Comparison of ENCODE assay signal across 9 cellular contexts in the genomic region with DNA sequence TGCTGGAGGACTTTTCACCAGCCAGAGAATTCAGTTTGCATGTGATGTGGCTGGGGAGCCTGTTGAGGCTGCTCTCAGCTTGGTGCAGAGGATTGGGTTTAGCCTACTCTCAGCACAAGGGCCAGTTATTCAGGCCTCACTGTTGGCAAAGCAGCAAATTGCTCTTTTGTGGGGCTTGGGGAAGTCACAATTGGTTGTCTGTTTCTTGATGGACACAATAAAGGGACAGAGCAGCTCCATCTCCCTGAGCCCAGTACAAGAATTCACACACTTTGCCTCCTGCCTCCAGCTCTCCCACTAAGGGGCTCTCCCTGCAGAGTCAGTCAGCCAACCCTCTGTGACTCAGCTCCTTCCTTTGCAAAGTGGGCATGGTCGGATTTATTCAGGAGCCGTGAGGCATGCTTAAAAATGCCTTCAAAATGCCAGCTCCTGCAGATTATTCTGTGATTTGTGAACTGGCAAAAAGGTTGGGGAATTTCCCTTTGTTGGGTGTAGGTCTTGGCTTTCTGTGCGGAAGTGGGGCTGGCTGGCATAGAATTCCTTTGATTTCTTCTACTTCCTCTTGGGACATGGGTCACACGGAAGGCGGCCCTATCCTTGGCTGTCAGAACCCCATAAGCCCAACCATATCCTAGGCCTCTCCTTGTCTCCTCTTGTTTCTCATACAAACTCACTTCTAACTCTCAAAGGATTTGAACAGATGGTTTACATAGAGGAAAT.
DNase-seq lines count a peak whose midpoint lies in the region; ATAC-seq and TF ChIP-seq lines count a peak whose summit lies in the region.
"Had no signal": no experiment of that assay in that cellular context is flagged by ENCODE, and none has a peak within 500 bp of the region (broad histone marks: within the 10 kb centered on the region; RNA-seq: fewer than 3 reads in every experiment).

No MANE protein-coding gene starts in this region.

- H3K79me2 ChIP-seq in GM23338 (replicated peaks; ENCODE audit: insufficient read depth), result no peaks in the 10 kb centered on the region

- ATAC-seq in GM23338, result no peak; the same call in 2 of the 3 replicates
- ATAC-seq in left ventricle myocardium superior, result peak; percentile 57
- ATAC-seq in HG03442 (IDR thresholded peaks at IDR 0.05; ENCODE audit: unreplicated experiment), result no peak

- H3K4me3 ChIP-seq in GM23338, result no peak overlapping the region
- peak overlapping the region; percentile 19 for H3K4me3 ChIP-seq in skeletal muscle satellite cell (ENCODE audit: low read length)

- no peak overlapping the region for H3K4me2 ChIP-seq in GM23338
- H3K4me2 ChIP-seq in skeletal muscle satellite cell (ENCODE audit: low read length), result peak overlapping the region; percentile 58

- no peaks in the 10 kb centered on the region for H3F3A ChIP-seq in GM23338 (replicated peaks; ENCODE audit: low read depth)

- peaks cover 2% of the 10 kb centered on the region for H3K27me3 Mint-ChIP-seq in GM23338 (ENCODE audit: insufficient read depth, low read depth, poor library complexity)

- H3K9me2 ChIP-seq in GM23338 (ENCODE audit: insufficient read depth), result no peaks in the 10 kb centered on the region

- H2AFZ ChIP-seq in GM23338, result peak overlapping the region; percentile 84

- H3K27ac Mint-ChIP-seq in GM23338, result no peak overlapping the region

- 0 out of 4 replicates have a peak, but pooled peaks of 1 of the 2 experiments have one; percentile 5 for TF ChIP-seq CTCF in GM23338 (conservative IDR thresholded peaks at IDR 0.05; ENCODE audit: low read depth in 2 of 2)

- H3K27me3 ChIP-seq in GM23338 (ENCODE audit: insufficient read depth), result no peaks in the 10 kb centered on the region
- H3K27me3 ChIP-seq in skeletal muscle satellite cell (ENCODE audit: control insufficient read depth, insufficient read depth, low read length), result no peaks in the 10 kb centered on the region

- no peaks in the 10 kb centered on the region for H3K36me3 Mint-ChIP-seq in GM23338 (ENCODE audit: low read depth)

- H3K36me3 ChIP-seq in GM23338 (ENCODE audit: insufficient read depth) (no peaks in the 10 kb centered on the region), skeletal muscle satellite cell (ENCODE audit: insufficient read depth, low read length) (no peaks in the 10 kb centered on the region)

- intact Hi-C loops in left ventricle myocardium superior (cut with micrococcal nuclease), result no loop called here

- no peaks in the 10 kb centered on the region for H4K20me1 ChIP-seq in GM23338 (replicated peaks; ENCODE audit: insufficient read depth)

- no peak overlapping the region for H3K4me3 Mint-ChIP-seq in GM23338

- H3K9me3 ChIP-seq in skeletal muscle satellite cell (replicated peaks; ENCODE audit: low read length), result no peaks in the 10 kb centered on the region

- DNase-seq in GM23338 (ENCODE audit: low spot score) (no peak), astrocyte of the hippocampus (ENCODE audit: low read depth, low spot score) (peak; percentile 90), left ventricle myocardium superior (peak; percentile 32), T-helper 1 cell (no peak), AML-193 (lab: John Stamatoyannopoulos, UW) (no peak), SHP77 (lab: John Stamatoyannopoulos, UW) (no peak)
- DNase-seq: SIG-M5 had no signal

- peak overlapping the region; percentile 20 for H3K9ac ChIP-seq in skeletal muscle satellite cell (ENCODE audit: low read depth, low read length)

- H3K4me1 ChIP-seq in GM23338 (ENCODE audit: insufficient read depth) (no peaks in the 10 kb centered on the region), skeletal muscle satellite cell (ENCODE audit: control insufficient read depth, insufficient read depth, low read length) (peaks cover 14% of the 10 kb centered on the region)

- peaks cover 9% of the 10 kb centered on the region; the same call in 2 of the 3 replicates for H3K9me3 Mint-ChIP-seq in GM23338

- no peak overlapping the region for H3K27ac ChIP-seq in GM23338 (ENCODE audit: low read depth)

- no peaks in the 10 kb centered on the region for H3K4me1 Mint-ChIP-seq in GM23338

TF ChIP-seq in GM23338, 12 proteins besides CTCF, POLR2A, EP300 and RAD21 (continues in another document):
- TF ChIP-seq CREB1 (CRISPR knock-in tag; IDR thresholded peaks at IDR 0.05; ENCODE audit: low read depth), result no peak
- TF ChIP-seq STAT1 (IDR thresholded peaks at IDR 0.05; ENCODE audit: unreplicated experiment), result no peak
- no peak for TF ChIP-seq EZH2 (IDR thresholded peaks at IDR 0.05; ENCODE audit: low read depth, unreplicated experiment)
- no peak for TF ChIP-seq NANOG (IDR thresholded peaks at IDR 0.05; ENCODE audit: borderline replicate concordance)
- TF ChIP-seq JUNB (IDR thresholded peaks at IDR 0.05; ENCODE audit: unreplicated experiment), result no peak
- TF ChIP-seq POLR2AphosphoS5 (IDR thresholded peaks at IDR 0.05; ENCODE audit: low read depth), result no peak
- no peak for TF ChIP-seq ETS1 (IDR thresholded peaks at IDR 0.05)
- TF ChIP-seq, protein P1, sequence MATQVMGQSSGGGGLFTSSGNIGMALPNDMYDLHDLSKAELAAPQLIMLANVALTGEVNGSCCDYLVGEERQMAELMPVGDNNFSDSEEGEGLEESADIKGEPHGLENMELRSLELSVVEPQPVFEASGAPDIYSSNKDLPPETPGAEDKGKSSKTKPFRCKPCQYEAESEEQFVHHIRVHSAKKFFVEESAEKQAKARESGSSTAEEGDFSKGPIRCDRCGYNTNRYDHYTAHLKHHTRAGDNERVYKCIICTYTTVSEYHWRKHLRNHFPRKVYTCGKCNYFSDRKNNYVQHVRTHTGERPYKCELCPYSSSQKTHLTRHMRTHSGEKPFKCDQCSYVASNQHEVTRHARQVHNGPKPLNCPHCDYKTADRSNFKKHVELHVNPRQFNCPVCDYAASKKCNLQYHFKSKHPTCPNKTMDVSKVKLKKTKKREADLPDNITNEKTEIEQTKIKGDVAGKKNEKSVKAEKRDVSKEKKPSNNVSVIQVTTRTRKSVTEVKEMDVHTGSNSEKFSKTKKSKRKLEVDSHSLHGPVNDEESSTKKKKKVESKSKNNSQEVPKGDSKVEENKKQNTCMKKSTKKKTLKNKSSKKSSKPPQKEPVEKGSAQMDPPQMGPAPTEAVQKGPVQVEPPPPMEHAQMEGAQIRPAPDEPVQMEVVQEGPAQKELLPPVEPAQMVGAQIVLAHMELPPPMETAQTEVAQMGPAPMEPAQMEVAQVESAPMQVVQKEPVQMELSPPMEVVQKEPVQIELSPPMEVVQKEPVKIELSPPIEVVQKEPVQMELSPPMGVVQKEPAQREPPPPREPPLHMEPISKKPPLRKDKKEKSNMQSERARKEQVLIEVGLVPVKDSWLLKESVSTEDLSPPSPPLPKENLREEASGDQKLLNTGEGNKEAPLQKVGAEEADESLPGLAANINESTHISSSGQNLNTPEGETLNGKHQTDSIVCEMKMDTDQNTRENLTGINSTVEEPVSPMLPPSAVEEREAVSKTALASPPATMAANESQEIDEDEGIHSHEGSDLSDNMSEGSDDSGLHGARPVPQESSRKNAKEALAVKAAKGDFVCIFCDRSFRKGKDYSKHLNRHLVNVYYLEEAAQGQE (IDR thresholded peaks at IDR 0.05; ENCODE audit: unreplicated experiment), result no peak
- TF ChIP-seq ZNF331 (CRISPR knock-in tag; IDR thresholded peaks at IDR 0.05; ENCODE audit: low read depth), result no peak
- TF ChIP-seq EZH2phosphoT487 (IDR thresholded peaks at IDR 0.05; ENCODE audit: unreplicated experiment), result no peak
- TF ChIP-seq ZNF114 (CRISPR knock-in tag; IDR thresholded peaks at IDR 0.05), result no peak

Comparison
In these comparisons a context has a peak if more than half of its experiments do, and no peak if none do; other contexts are left out.
1. DNase-seq: peak in astrocyte of the hippocampus (single experiment) and left ventricle myocardium superior (single experiment); none in GM23338 (single experiment), T-helper 1 cell (0 of 5), AML-193 (0 of 2) and SHP77 (0 of 2).